ENCODE assay signal across 16 cellular contexts in the genomic region with DNA sequence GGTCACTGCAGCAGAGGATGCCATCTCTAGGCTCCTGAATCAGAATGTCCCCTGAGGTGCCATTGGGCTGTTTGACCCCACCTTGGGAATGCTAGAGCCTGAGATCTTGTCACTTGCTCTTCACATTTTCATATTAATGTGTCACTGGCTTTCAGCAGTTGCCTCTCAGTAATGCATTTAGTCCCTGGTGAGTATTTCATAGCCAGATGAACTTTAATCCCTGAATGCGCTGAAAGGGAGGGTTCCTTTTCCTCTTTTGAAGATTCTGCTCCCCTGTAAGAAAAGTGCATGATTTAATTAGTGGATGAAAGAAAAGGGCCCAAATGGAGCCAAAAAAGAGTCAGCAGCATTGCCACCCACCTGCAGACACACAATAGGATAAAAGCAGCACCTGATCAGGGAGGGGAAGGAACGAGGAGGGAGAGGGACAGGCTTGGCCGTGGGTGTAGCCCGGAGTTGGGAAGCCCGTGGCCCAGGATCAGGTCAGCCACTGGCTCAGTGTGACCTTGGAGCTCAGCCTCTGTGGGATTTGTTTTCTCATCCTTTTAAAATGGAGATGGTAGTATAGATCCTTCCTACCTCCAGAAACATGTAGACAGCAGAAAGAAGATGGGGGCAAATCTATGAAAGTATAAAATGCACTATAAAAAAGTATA.
"Had no signal": no experiment of that assay in that cellular context is flagged by ENCODE, and none has a peak within 500 bp of the region (broad histone marks: within the 10 kb centered on the region; RNA-seq: fewer than 3 reads in every experiment).

No MANE protein-coding gene starts in this region.

- H3K27ac ChIP-seq: adrenal gland, coronary artery, tibial artery, uterus had no signal

- DNase-seq: activated CD4-positive, alpha-beta memory T cell treated with anti-CD3 and anti-CD28 coated beads, Interleukin-2, amount 10 ng/mL, durations not matched to agents 7 days and 5 days; activated CD4-positive, CD25-positive, alpha-beta regulatory T cell treated with anti-CD3 and anti-CD28 coated beads, Interleukin-2, amount 50 U/mL, for 72 hours; activated T-cell treated with anti-CD3 and anti-CD28 coated beads, Interleukin-2, amount 50 U/mL, for 24 hours; adrenal gland; central memory CD4-positive, alpha-beta T cell; effector CD8-positive, alpha-beta T cell; foreskin fibroblast; naive thymus-derived CD8-positive, alpha-beta T cell; stimulated activated CD4-positive, alpha-beta T cell treated with anti-CD3 and anti-CD28 coated beads, Interleukin-15, amount 100 ng/mL, for 24 hours; stimulated activated CD4-positive, alpha-beta T cell treated with anti-CD3 and anti-CD28 coated beads, Interleukin-4, amount 100 ng/mL, for 1 hour; stimulated activated naive B cell treated with anti-CD40 and anti-IgM and Interleukin-4, amounts not matched to agents 10 μg/mL and 1 μg/mL and 100 μg/mL, for 72 hours; tibial artery; uterus had no signal

- ATAC-seq: naive thymus-derived CD8-positive, alpha-beta T cell; stimulated activated naive B cell treated with anti-CD40 and anti-IgM and Interleukin-4, amounts not matched to agents 10 μg/mL and 1 μg/mL and 100 μg/mL, for 72 hours had no signal

- H3K27ac Mint-ChIP-seq: activated CD4-positive, alpha-beta memory T cell treated with anti-CD3 and anti-CD28 coated beads, Interleukin-2, amount 10 ng/mL, durations not matched to agents 7 days and 5 days; activated naive CD4-positive, alpha-beta T cell treated with anti-CD3 and anti-CD28 coated beads, Interleukin-2, amount 50 U/mL, for 24 hours; activated T-cell treated with anti-CD3 and anti-CD28 coated beads, Interleukin-2, amount 50 U/mL, for 24 hours; naive thymus-derived CD8-positive, alpha-beta T cell; stimulated activated naive B cell treated with anti-CD40 and anti-IgM and Interleukin-4, amounts not matched to agents 10 μg/mL and 1 μg/mL and 100 μg/mL, for 72 hours had no signal

- H3K4me3 Mint-ChIP-seq: activated CD4-positive, alpha-beta memory T cell treated with anti-CD3 and anti-CD28 coated beads, Interleukin-2, amount 10 ng/mL, durations not matched to agents 7 days and 5 days; activated naive CD4-positive, alpha-beta T cell treated with anti-CD3 and anti-CD28 coated beads, Interleukin-2, amount 50 U/mL, for 24 hours; activated T-cell treated with anti-CD3 and anti-CD28 coated beads, Interleukin-2, amount 50 U/mL, for 24 hours; naive thymus-derived CD8-positive, alpha-beta T cell; stimulated activated naive B cell treated with anti-CD40 and anti-IgM and Interleukin-4, amounts not matched to agents 10 μg/mL and 1 μg/mL and 100 μg/mL, for 72 hours had no signal

- H3K36me3 Mint-ChIP-seq: activated naive CD4-positive, alpha-beta T cell treated with anti-CD3 and anti-CD28 coated beads, Interleukin-2, amount 50 U/mL, for 24 hours; naive thymus-derived CD8-positive, alpha-beta T cell had no signal

- H3K9me3 ChIP-seq: adrenal gland, uterus had no signal

- H3K4me3 ChIP-seq: adrenal gland, coronary artery, lung, tibial artery, uterus had no signal

- H3K27me3 ChIP-seq: adrenal gland, tibial artery, uterus had no signal

- H3K36me3 ChIP-seq: adrenal gland, tibial artery, uterus had no signal

- H3K4me1 ChIP-seq: adrenal gland, uterus had no signal

- H3K4me1 Mint-ChIP-seq: activated CD4-positive, alpha-beta memory T cell treated with anti-CD3 and anti-CD28 coated beads, Interleukin-2, amount 10 ng/mL, durations not matched to agents 7 days and 5 days; activated naive CD4-positive, alpha-beta T cell treated with anti-CD3 and anti-CD28 coated beads, Interleukin-2, amount 50 U/mL, for 24 hours; naive thymus-derived CD8-positive, alpha-beta T cell had no signal

- H3K9me3 Mint-ChIP-seq: activated CD4-positive, alpha-beta memory T cell treated with anti-CD3 and anti-CD28 coated beads, Interleukin-2, amount 10 ng/mL, durations not matched to agents 7 days and 5 days; activated T-cell treated with anti-CD3 and anti-CD28 coated beads, Interleukin-2, amount 50 U/mL, for 24 hours had no signal
